ENCODE assay signal across 8 cellular contexts in genomic region chr9:19102631-19103345, GRCh38. TPM values are rescaled to one million over a fixed set of nuclear protein-coding genes. Genes with fewer than 3 reads are reported as not detected.
DNase-seq lines count a peak whose midpoint lies in the region; ATAC-seq, FAIRE-seq and TF ChIP-seq lines count a peak whose summit lies in the region.

TSS of gene HAUS6 (minus strand) at chr9:19102904. CDS start at chr9:19102651, 253 bp downstream.

- DNase-seq in BJ (ENCODE audit: low read depth): peak; percentile 85
- peak; percentile 83 for DNase-seq in GM19238 (ENCODE audit: insufficient read length, low spot score)
- DNase-seq in NCI-H524 (lab: John Stamatoyannopoulos, UW): peak; percentile 96 to 97
- peak; percentile 98 for DNase-seq in activated CD4-positive, alpha-beta T cell treated with anti-CD3 and anti-CD28 coated beads for 36 hours
- peak; percentile 99 for DNase-seq in choroid plexus epithelial cell (ENCODE audit: low read depth)
- DNase-seq in kidney: peak; percentile 98
- DNase-seq in stimulated activated CD4-positive, alpha-beta T cell treated with anti-CD3 and anti-CD28 coated beads, Interleukin-15, amount 100 ng/mL, for 24 hours: peak; percentile 88

- H3K4me1 Mint-ChIP-seq in activated CD4-positive, alpha-beta T cell treated with anti-CD3 and anti-CD28 coated beads for 36 hours: peaks cover 25% of the 10 kb centered on the region

- POLR2A ChIA-PET in BJ (lab: Charles Lee): interaction anchor here (0.6 kb wide), 1 partner anchor 11 kb away, joined by 4 read pairs; no protein-coding TSS in a partner anchor
- POLR2A ChIA-PET in activated CD4-positive, alpha-beta T cell treated with anti-CD3 and anti-CD28 coated beads for 36 hours (lab: Charles Lee): interaction anchor here (0.6 to 1.0 kb wide), 3 partner anchors 23 to 82 kb away, joined by 3 to 13 read pairs (median 4); no protein-coding TSS in a partner anchor

- peak within 1 kb of the TSS; percentile 56 for H3K4me3 ChIP-seq in BJ (ENCODE audit: low read depth, low read length)
- H3K4me3 ChIP-seq in choroid plexus epithelial cell (ENCODE audit: low read depth, low read length): peak within 1 kb of the TSS; percentile 79
- peak within 1 kb of the TSS; percentile 97 to 100 for H3K4me3 ChIP-seq in kidney (ENCODE audit: low read length in 2 of 2)

- CTCF ChIA-PET in BJ (lab: Yijun Ruan, JAX): interaction anchor here (1.9 kb wide), 1 partner anchor 71 kb away, joined by 5 read pairs; no protein-coding TSS in a partner anchor
- CTCF ChIA-PET in activated CD4-positive, alpha-beta T cell treated with anti-CD3 and anti-CD28 coated beads for 36 hours (lab: Charles Lee): interaction anchor here (0.7 to 1.3 kb wide), 3 partner anchors 17 to 122 kb away, joined by 3 to 6 read pairs (median 5); no protein-coding TSS in a partner anchor

- H3K27ac ChIP-seq in kidney (ENCODE audit: low read depth in 2 of 2, low read length in 2 of 2): peak within 1 kb of the TSS; percentile 90 to 97

- intact Hi-C loops in activated CD4-positive, alpha-beta T cell treated with anti-CD3 and anti-CD28 coated beads for 36 hours (cut with DNase I, micrococcal nuclease): loop anchor here (1.0 to 2.0 kb wide), 13 partner anchors 25 to 896 kb away; partner anchors contain the start of genes DENND4C (in 2 of the 2), PLIN2 (in 2 of the 2), RPS6 (in 2 of the 2) and RRAGA (in 2 of the 2)
- intact Hi-C loops in kidney (cut with DNase I): no loop called here

- H3K27ac Mint-ChIP-seq in activated CD4-positive, alpha-beta T cell treated with anti-CD3 and anti-CD28 coated beads for 36 hours: peak within 1 kb of the TSS; percentile 96

- H3K4me3 Mint-ChIP-seq in activated CD4-positive, alpha-beta T cell treated with anti-CD3 and anti-CD28 coated beads for 36 hours: peak within 1 kb of the TSS; percentile 96

- FAIRE-seq in kidney (lab: Jason Lieb, UNC): peak; percentile 76

- peaks cover 23% of the 10 kb centered on the region for H3K36me3 Mint-ChIP-seq in activated CD4-positive, alpha-beta T cell treated with anti-CD3 and anti-CD28 coated beads for 36 hours (ENCODE audit: low read depth)

- no peaks in the 10 kb centered on the region for H3K27me3 Mint-ChIP-seq in activated CD4-positive, alpha-beta T cell treated with anti-CD3 and anti-CD28 coated beads for 36 hours

- no peaks in the 10 kb centered on the region for H3K9me3 Mint-ChIP-seq in activated CD4-positive, alpha-beta T cell treated with anti-CD3 and anti-CD28 coated beads for 36 hours (ENCODE audit: low read depth)

- H3K36me3 ChIP-seq in BJ (ENCODE audit: control insufficient read depth, insufficient read depth, low read length) (no peaks in the 10 kb centered on the region), kidney (ENCODE audit: control insufficient read depth in 1 of 2, insufficient read depth in 2 of 2, low read length in 2 of 2) (no peaks in the 10 kb centered on the region)

- peak within 1 kb of the TSS; percentile 97 for H3K9ac ChIP-seq in kidney (ENCODE audit: low read length in 2 of 2)

- H3K27me3 ChIP-seq in BJ (ENCODE audit: control insufficient read depth, insufficient read depth, low read length): no peaks in the 10 kb centered on the region

- no peaks in the 10 kb centered on the region for H3K9me3 ChIP-seq in kidney (ENCODE audit: control insufficient read depth in 1 of 2, low read length in 2 of 2)

- peak; percentile 58 for TF ChIP-seq CTCF in BJ (IDR thresholded peaks at IDR 0.05; ENCODE audit: insufficient read depth, low read depth, low read length)
- TF ChIP-seq CTCF in choroid plexus epithelial cell (conservative IDR thresholded peaks at IDR 0.05; ENCODE audit: low read depth, low read length): peak; percentile 63
- peak; percentile 51 for TF ChIP-seq CTCF in kidney (IDR thresholded peaks at IDR 0.05; ENCODE audit: borderline replicate concordance, extremely low read depth, insufficient read depth)

- H3K4me1 ChIP-seq in kidney (ENCODE audit: control insufficient read depth in 1 of 2, insufficient read depth in 1 of 2, low read depth in 1 of 2, low read length in 2 of 2): peaks cover 0 to 2% of the 10 kb centered on the region in 2 donors

- ATAC-seq in HG03442 (IDR thresholded peaks at IDR 0.05; ENCODE audit: unreplicated experiment): peak; percentile 97
- peak; percentile 98 for ATAC-seq in activated CD4-positive, alpha-beta T cell treated with anti-CD3 and anti-CD28 coated beads for 36 hours

RNA-seq across cellular contexts. Expression of gene HAUS6, which starts in this region (rescaled TPM):
- polyA plus RNA-seq in BJ (2011; rRNA removed) (4.4 and 8.7 TPM in 2 replicates), kidney (ENCODE audit: insufficient read depth, low read depth, low replicate concordance) (1.9 TPM)
- 5.3 and 6.0 TPM in 2 replicates for polyA minus RNA-seq in BJ (2011; rRNA and poly(A)+ RNA removed)
- 10 to 100 TPM; 29.3 to 32.5 TPM for total RNA-seq in activated CD4-positive, alpha-beta T cell treated with anti-CD3 and anti-CD28 coated beads for 36 hours
- total RNA-seq in kidney: 7.8 TPM

Comparison
In these comparisons a context has a peak if more than half of its experiments do, and no peak if none do; other contexts are left out.
1. Peak in every context shown above with its lines: DNase-seq, ATAC-seq, H3K4me3 ChIP-seq and H3K27ac ChIP-seq.